Comparison of ENCODE assay signal across 15 cellular contexts in genomic region chr5:53994148-53994547, GRCh38.
DNase-seq lines count a peak whose midpoint lies in the region; ATAC-seq and TF ChIP-seq lines count a peak whose summit lies in the region.
"Had no signal": no experiment of that assay in that cellular context is flagged by ENCODE, and none has a peak within 500 bp of the region (broad histone marks: within the 10 kb centered on the region; RNA-seq: fewer than 3 reads in every experiment).

No MANE protein-coding gene starts in this region.

- H3K4me3 ChIP-seq in AG04450 (ENCODE audit: low read depth, low read length), result no peak overlapping the region
- H3K4me3 ChIP-seq in GM23248, result no peak overlapping the region
- H3K4me3 ChIP-seq in RWPE2 (ENCODE audit: severe bottlenecking), result no peak overlapping the region
- no peak overlapping the region for H3K4me3 ChIP-seq in fibroblast of mammary gland (ENCODE audit: control insufficient read depth, low read depth, low read length)

- H3K4me1 ChIP-seq in GM23248 (ENCODE audit: insufficient read depth) (peaks cover 16% of the 10 kb centered on the region), RWPE2 (ENCODE audit: insufficient read depth, poor library complexity, severe bottlenecking) (peaks cover 16% of the 10 kb centered on the region)

- no peaks in the 10 kb centered on the region for H4K20me1 ChIP-seq in GM23248 (ENCODE audit: insufficient read depth)

- WGBS in GM23248 (ENCODE audit: low coverage in 1 of 2, low lambda C conversion rate in 2 of 2, missing lambda C conversion rate in 2 of 2), 2 experiments, result 40% methylated on average over 2 of the region's 2 CpGs

- peaks cover 4% of the 10 kb centered on the region for H3K36me3 Mint-ChIP-seq in activated T-helper 17 cell treated with anti-CD3 and anti-CD28 coated beads, Interleukin-2, amount 50 U/mL, for 72 hours (ENCODE audit: low read depth)

- peak; percentile 73 for ATAC-seq in RWPE2 (ENCODE audit: low read depth)
- ATAC-seq in activated T-helper 17 cell treated with anti-CD3 and anti-CD28 coated beads, Interleukin-2, amount 50 U/mL, for 72 hours (replicated peaks), result no peak

- TF ChIP-seq CTCF in AG04450 (IDR thresholded peaks at IDR 0.05; ENCODE audit: low read depth, low read length), result no peak
- TF ChIP-seq CTCF in RWPE2 (IDR thresholded peaks at IDR 0.05; ENCODE audit: poor library complexity, severe bottlenecking), result no peak
- TF ChIP-seq CTCF in fibroblast of mammary gland (conservative IDR thresholded peaks at IDR 0.05; ENCODE audit: control insufficient read depth, insufficient read depth, low read depth, low read length), result no peak

- H3K79me2 ChIP-seq in GM23248 (ENCODE audit: insufficient read depth), result no peaks in the 10 kb centered on the region

- intact Hi-C loops in cardiac septum (cut with DNase I), result loop anchor here (5.0 kb wide), 1 partner anchor 512 kb away; the partner anchor contains the start of gene FST

- H3K27me3 ChIP-seq in AG04450 (ENCODE audit: control insufficient read depth, insufficient read depth, low read length) (no peaks in the 10 kb centered on the region), GM23248 (replicated peaks; ENCODE audit: insufficient read depth) (no peaks in the 10 kb centered on the region), RWPE2 (ENCODE audit: insufficient read depth, poor library complexity, severe bottlenecking) (no peaks in the 10 kb centered on the region)

- H3K27ac ChIP-seq in AG04450 (ENCODE audit: low read depth, low read length) (peak overlapping the region; percentile 34), GM23248 (peak overlapping the region; percentile 23), RWPE2 (ENCODE audit: poor library complexity, severe bottlenecking) (no peak overlapping the region)

- CTCF ChIA-PET in AG04450 (lab: Charles Lee), result no interaction called here

- H3K4me3 Mint-ChIP-seq in activated T-helper 17 cell treated with anti-CD3 and anti-CD28 coated beads, Interleukin-2, amount 50 U/mL, for 72 hours, result no peak overlapping the region
- H3K4me3 Mint-ChIP-seq: H9 had no signal

- H3K4me1 Mint-ChIP-seq in activated T-helper 17 cell treated with anti-CD3 and anti-CD28 coated beads, Interleukin-2, amount 50 U/mL, for 72 hours, result no peaks in the 10 kb centered on the region

- DNase-seq in AG04450 (ENCODE audit: low read depth, low spot score) (peak; percentile 30), GM23248 (peak; percentile 81), RWPE2 (ENCODE audit: low spot score) (no peak), fibroblast of mammary gland (ENCODE audit: low read depth) (peak; percentile 75), cardiac septum (ENCODE audit: low spot score) (no peak)
- no peak for DNase-seq in activated CD8-positive, alpha-beta memory T cell treated with anti-CD3 and anti-CD28 coated beads for 24 hours
- DNase-seq in stimulated activated CD4-positive, alpha-beta T cell treated with anti-CD3 and anti-CD28 coated beads, Interleukin-15, amount 100 ng/mL, for 24 hours, result no peak
- DNase-seq: activated T-cell treated with anti-CD3 and anti-CD28 coated beads, Interleukin-2, amount 50 U/mL, for 48 hours; C1 segment of cervical spinal cord; DND-41; effector CD4-positive, alpha-beta T cell; H9; retina; stimulated activated CD4-positive, alpha-beta T cell treated with anti-CD3 and anti-CD28 coated beads, Interleukin-4, amount 100 ng/mL, for 1 hour had no signal

- no peak overlapping the region for H2AFZ ChIP-seq in GM23248

- H3K27me3 Mint-ChIP-seq in activated T-helper 17 cell treated with anti-CD3 and anti-CD28 coated beads, Interleukin-2, amount 50 U/mL, for 72 hours, result no peaks in the 10 kb centered on the region

- H3K9me3 ChIP-seq in AG04450 (ENCODE audit: control insufficient read depth, insufficient read depth, low read length) (no peaks in the 10 kb centered on the region), GM23248 (ENCODE audit: low read depth) (no peaks in the 10 kb centered on the region), RWPE2 (ENCODE audit: severe bottlenecking) (no peaks in the 10 kb centered on the region)

- in situ Hi-C loops in GM23248 (cut with MboI), result no loop called here

- no peaks in the 10 kb centered on the region for H3K36me3 ChIP-seq in GM23248 (ENCODE audit: low read depth)
- no peaks in the 10 kb centered on the region for H3K36me3 ChIP-seq in RWPE2 (ENCODE audit: low read depth)

- peak overlapping the region; percentile 15; the same call in 1 of the 2 replicates for H3K9ac ChIP-seq in GM23248

- H3K9me2 ChIP-seq in GM23248 (ENCODE audit: insufficient read depth), result no peaks in the 10 kb centered on the region

- H3K27ac Mint-ChIP-seq in activated T-helper 17 cell treated with anti-CD3 and anti-CD28 coated beads, Interleukin-2, amount 50 U/mL, for 72 hours, result no peak overlapping the region

- H3K9me3 Mint-ChIP-seq in activated T-helper 17 cell treated with anti-CD3 and anti-CD28 coated beads, Interleukin-2, amount 50 U/mL, for 72 hours, result no peaks in the 10 kb centered on the region
- H3K9me3 Mint-ChIP-seq: H9 had no signal

- H3K4me2 ChIP-seq in GM23248 (ENCODE audit: unreplicated experiment), result peak overlapping the region; percentile 41

- H3F3A ChIP-seq in GM23248 (ENCODE audit: insufficient read depth), result 0 out of 2 replicates have a peak, but pooled peaks cover 3% of the 10 kb centered on the region

- POLR2A ChIA-PET in AG04450 (lab: Yijun Ruan, JAX), result interaction anchor here (0.6 kb wide), 1 partner anchor 17 kb away, joined by 4 read pairs; no protein-coding TSS in a partner anchor

Comparison
In these comparisons a context has a peak if more than half of its experiments do, and no peak if none do; other contexts are left out.
1. DNase-seq: peak in AG04450 (single experiment), GM23248 (single experiment) and fibroblast of mammary gland (single experiment); none in RWPE2 (single experiment), activated CD8-positive, alpha-beta memory T cell treated with anti-CD3 and anti-CD28 coated beads for 24 hours (single experiment), stimulated activated CD4-positive, alpha-beta T cell treated with anti-CD3 and anti-CD28 coated beads, Interleukin-15, amount 100 ng/mL, for 24 hours (single experiment) and cardiac septum (single experiment).